In genomic region chr14:34018125-34018524, GRCh38 we compare ENCODE assay signal across 9 cellular contexts.
DNase-seq lines count a peak whose midpoint lies in the region; ATAC-seq, FAIRE-seq and TF ChIP-seq lines count a peak whose summit lies in the region.
"Had no signal": no experiment of that assay in that cellular context is flagged by ENCODE, and none has a peak within 500 bp of the region (broad histone marks: within the 10 kb centered on the region; RNA-seq: fewer than 3 reads in every experiment).

No MANE protein-coding gene starts in this region.

- TF ChIP-seq CTCF in astrocyte (IDR thresholded peaks at IDR 0.05; ENCODE audit: insufficient read depth, low read depth, low read length) (no peak), osteoblast (IDR thresholded peaks at IDR 0.05; ENCODE audit: extremely low read depth, low read depth, low read length) (no peak)

- peaks cover 18% of the 10 kb centered on the region for H3K27me3 ChIP-seq in astrocyte (ENCODE audit: insufficient read depth, low read length)
- H3K27me3 ChIP-seq in osteoblast (ENCODE audit: insufficient read depth, low read length): peaks cover 2% of the 10 kb centered on the region

- no peak overlapping the region for H3K4me3 ChIP-seq in astrocyte (ENCODE audit: insufficient read depth, low read depth, low read length)
- H3K4me3 ChIP-seq in osteoblast (ENCODE audit: insufficient read depth, low read length): no peak overlapping the region

- no peak overlapping the region for H3K4me3 Mint-ChIP-seq in astrocyte (ENCODE audit: unreplicated experiment)
- H3K4me3 Mint-ChIP-seq: dendritic cell treated with granulocyte-macrophage colony-stimulating factor and Interleukin-4, amounts not matched to agents 40 ng/mL and 50 ng/mL, for 4 days had no signal

- no peaks in the 10 kb centered on the region for H3K4me1 Mint-ChIP-seq in astrocyte (ENCODE audit: low read depth, unreplicated experiment)

- no peaks in the 10 kb centered on the region for H3K9me3 ChIP-seq in astrocyte (ENCODE audit: insufficient read depth, low read depth, low read length)
- no peaks in the 10 kb centered on the region for H3K9me3 ChIP-seq in osteoblast (ENCODE audit: low read depth, low read length)

- DNase-seq in astrocyte (ENCODE audit: low read depth): no peak
- DNase-seq in osteoblast (ENCODE audit: insufficient read length, low spot score, missing footprints): no peak
- DNase-seq in NCI-H774 (lab: John Stamatoyannopoulos, UW): no peak
- no peak for DNase-seq in NCI-H748 treated with DMSO at 0.1 percent for 48 hours (lab: John Stamatoyannopoulos, UW)
- DNase-seq in globus pallidus (ENCODE audit: low spot score): no peak

- H3K27ac Mint-ChIP-seq in astrocyte (ENCODE audit: unreplicated experiment): no peak overlapping the region
- H3K27ac Mint-ChIP-seq: dendritic cell treated with granulocyte-macrophage colony-stimulating factor and Interleukin-4, amounts not matched to agents 40 ng/mL and 50 ng/mL, for 4 days had no signal

- H3K27me3 Mint-ChIP-seq in astrocyte (ENCODE audit: low read depth, unreplicated experiment): no peaks in the 10 kb centered on the region
- H3K27me3 Mint-ChIP-seq: dendritic cell treated with granulocyte-macrophage colony-stimulating factor and Interleukin-4, amounts not matched to agents 40 ng/mL and 50 ng/mL, for 4 days had no signal

- H3K27ac ChIP-seq in astrocyte (ENCODE audit: low read depth, low read length): no peak overlapping the region
- no peak overlapping the region for H3K27ac ChIP-seq in osteoblast (ENCODE audit: low read depth, low read length)

- ATAC-seq in GM18498 (IDR thresholded peaks at IDR 0.05; ENCODE audit: unreplicated experiment) (peak; percentile 25), HG02763 (IDR thresholded peaks at IDR 0.05; ENCODE audit: unreplicated experiment) (peak; percentile 22)

- no peaks in the 10 kb centered on the region for H3K36me3 ChIP-seq in astrocyte (ENCODE audit: insufficient read depth, low read length)
- H3K36me3 ChIP-seq in osteoblast (ENCODE audit: insufficient read depth, low read length): no peaks in the 10 kb centered on the region

- H3K79me2 ChIP-seq in astrocyte (ENCODE audit: insufficient read depth, low read length) (no peaks in the 10 kb centered on the region), osteoblast (ENCODE audit: insufficient read depth, low read length) (no peaks in the 10 kb centered on the region)

- H4K20me1 ChIP-seq in astrocyte (ENCODE audit: insufficient read depth, low read length) (no peaks in the 10 kb centered on the region), osteoblast (ENCODE audit: insufficient read depth, low read length) (no peaks in the 10 kb centered on the region)

- H2AFZ ChIP-seq in astrocyte (ENCODE audit: low read depth, low read length) (peak overlapping the region; percentile 59), osteoblast (ENCODE audit: low read length) (peak overlapping the region; percentile 41)

- H3K4me1 ChIP-seq in astrocyte (ENCODE audit: insufficient read depth, low read length) (no peaks in the 10 kb centered on the region), osteoblast (ENCODE audit: insufficient read depth, low read length) (no peaks in the 10 kb centered on the region)

- FAIRE-seq in astrocyte (lab: Jason Lieb, UNC): no peak
- FAIRE-seq: G401.6 had no signal

- H3K9ac ChIP-seq in astrocyte (ENCODE audit: low read length): no peak overlapping the region

- peak overlapping the region; percentile 57 for H3K4me2 ChIP-seq in astrocyte (ENCODE audit: low read length)
- H3K4me2 ChIP-seq in osteoblast (ENCODE audit: insufficient read depth, low read length): no peak overlapping the region

- no peaks in the 10 kb centered on the region for H3K9me3 Mint-ChIP-seq in astrocyte (ENCODE audit: unreplicated experiment)
- H3K9me3 Mint-ChIP-seq: dendritic cell treated with granulocyte-macrophage colony-stimulating factor and Interleukin-4, amounts not matched to agents 40 ng/mL and 50 ng/mL, for 4 days had no signal

- H3K36me3 Mint-ChIP-seq in astrocyte (ENCODE audit: low read depth, unreplicated experiment): no peaks in the 10 kb centered on the region
